ENCODE assay signal across 1 cellular context in genomic region chr5:53884411-53884810, GRCh38.
TF ChIP-seq lines count a peak whose summit lies in the region.

No MANE protein-coding gene starts in this region.

TF ChIP-seq in IMR-90, 13 proteins besides CTCF, POLR2A, EP300 and RAD21 (continued from another document):
- TF ChIP-seq RFX5 (IDR thresholded peaks at IDR 0.05; ENCODE audit: low read depth, low read length): no peak
